In the genomic region with DNA sequence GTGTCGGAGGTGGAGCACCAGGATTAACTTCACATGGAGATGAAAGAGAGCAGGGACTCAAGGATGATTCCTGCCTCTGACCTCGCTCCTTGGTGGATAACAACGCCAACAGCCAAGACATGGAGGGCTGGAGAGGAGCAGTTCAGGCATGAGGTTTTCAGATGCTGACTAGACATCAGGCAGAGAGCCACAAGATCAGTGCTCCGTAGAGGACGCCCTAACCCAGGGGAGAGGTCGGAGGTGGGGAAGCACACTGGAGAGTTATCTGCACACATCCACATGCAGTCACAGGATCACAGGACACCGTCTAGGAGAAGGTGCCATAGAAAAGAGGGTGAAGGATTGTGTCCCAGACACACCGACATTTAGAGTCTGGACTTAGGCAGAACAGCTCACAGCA, we compare ENCODE assay signal across 18 cellular contexts.
DNase-seq lines count a peak whose midpoint lies in the region; ATAC-seq and TF ChIP-seq lines count a peak whose summit lies in the region.
"Had no signal": no experiment of that assay in that cellular context is flagged by ENCODE, and none has a peak within 500 bp of the region (broad histone marks: within the 10 kb centered on the region; RNA-seq: fewer than 3 reads in every experiment).

No MANE protein-coding gene starts in this region.

- H3K27ac ChIP-seq in coronary artery (no peak overlapping the region), lung (ENCODE audit: low read depth in 1 of 2, low read length in 1 of 2) (no peak overlapping the region)

- no peaks in the 10 kb centered on the region for H3K4me1 Mint-ChIP-seq in osteocyte (ENCODE audit: unreplicated experiment)
- H3K4me1 Mint-ChIP-seq: CD4-positive, CD25-positive, alpha-beta regulatory T cell; CD8-positive, alpha-beta memory T cell had no signal

- no peaks in the 10 kb centered on the region for H3K4me1 ChIP-seq in lung (ENCODE audit: control insufficient read depth in 2 of 2, insufficient read depth in 2 of 2, low read length in 2 of 2)
- H3K4me1 ChIP-seq: BE2C had no signal

- H3K27me3 Mint-ChIP-seq in osteocyte (ENCODE audit: unreplicated experiment): no peaks in the 10 kb centered on the region
- H3K27me3 Mint-ChIP-seq: CD4-positive, CD25-positive, alpha-beta regulatory T cell had no signal

- DNase-seq in coronary artery (ENCODE audit: low spot score) (peak; percentile 43), lung (ENCODE audit: low spot score) (peak; percentile 26), osteocyte (ENCODE audit: extremely low spot score, unreplicated experiment) (peak; percentile 81), GOT3 (lab: John Stamatoyannopoulos, UW) (no peak), GM03348 (ENCODE audit: low spot score) (no peak), NCI-H82 treated with DMSO at 0.1 percent for 48 hours (lab: John Stamatoyannopoulos, UW; ENCODE audit: unreplicated experiment) (no peak)
- DNase-seq: ACHN; BE2C; C1 segment of cervical spinal cord; CD4-positive, CD25-positive, alpha-beta regulatory T cell; CD8-positive, alpha-beta memory T cell; COR-L47; DMS 273 treated with DMSO at 0.1 percent for 48 hours; GDM1; HFFc6; IMR-90; KBM-7 had no signal

- H3K4me3 Mint-ChIP-seq in osteocyte (ENCODE audit: unreplicated experiment): no peak overlapping the region
- H3K4me3 Mint-ChIP-seq: CD4-positive, CD25-positive, alpha-beta regulatory T cell; CD8-positive, alpha-beta memory T cell; HFFc6 had no signal

- H3K27me3 ChIP-seq in lung (ENCODE audit: control insufficient read depth, insufficient read depth): no peaks in the 10 kb centered on the region
- H3K27me3 ChIP-seq: BE2C had no signal

- peaks cover 11% of the 10 kb centered on the region for H3K9me3 Mint-ChIP-seq in osteocyte (ENCODE audit: unreplicated experiment)

- 74 to 93% methylated on average over 8 of the region's 8 CpGs for WGBS in lung, 2 donors

- H3K9me3 ChIP-seq in lung (ENCODE audit: control insufficient read depth in 2 of 2, insufficient read depth in 1 of 2, low read length in 1 of 2): peaks cover 0 to 4% of the 10 kb centered on the region in 2 donors
- H3K9me3 ChIP-seq: BE2C had no signal

- TF ChIP-seq CTCF in coronary artery (IDR thresholded peaks at IDR 0.05): no peak
- TF ChIP-seq CTCF in lung (IDR thresholded peaks at IDR 0.05; ENCODE audit: control extremely low read depth, extremely low read depth): no peak
- no peak for TF ChIP-seq CTCF in osteocyte (IDR thresholded peaks at IDR 0.05)

- H3K36me3 ChIP-seq in lung (ENCODE audit: control insufficient read depth in 2 of 2, insufficient read depth in 2 of 2, low read length in 2 of 2): no peaks in the 10 kb centered on the region
- H3K36me3 ChIP-seq: BE2C had no signal

- no peak overlapping the region for H3K27ac Mint-ChIP-seq in osteocyte (ENCODE audit: unreplicated experiment)
- H3K27ac Mint-ChIP-seq: CD4-positive, CD25-positive, alpha-beta regulatory T cell; CD8-positive, alpha-beta memory T cell; HFFc6 had no signal

- no peak for ATAC-seq in lung (ENCODE audit: insufficient read depth, low FRiP score)
- ATAC-seq: HCT116 had no signal

- H3K36me3 Mint-ChIP-seq in osteocyte (ENCODE audit: unreplicated experiment): no peaks in the 10 kb centered on the region
- H3K36me3 Mint-ChIP-seq: CD4-positive, CD25-positive, alpha-beta regulatory T cell had no signal

- H3K4me3 ChIP-seq in coronary artery: no peak overlapping the region
- no peak overlapping the region for H3K4me3 ChIP-seq in lung

Comparison
In these comparisons a context has a peak if more than half of its experiments do, and no peak if none do; other contexts are left out.
1. DNase-seq: peak in coronary artery (single experiment), lung (single experiment) and osteocyte (single experiment); none in GOT3 (single experiment), GM03348 (single experiment) and NCI-H82 treated with DMSO at 0.1 percent for 48 hours (single experiment).